ENCODE assay signal across 9 cellular contexts in genomic region chr2:232988444-232988843, GRCh38. TPM values are rescaled to one million over a fixed set of nuclear protein-coding genes. Genes with fewer than 3 reads are reported as not detected.
DNase-seq lines count a peak whose midpoint lies in the region; ATAC-seq and TF ChIP-seq lines count a peak whose summit lies in the region.
"Had no signal": no experiment of that assay in that cellular context is flagged by ENCODE, and none has a peak within 500 bp of the region (broad histone marks: within the 10 kb centered on the region; RNA-seq: fewer than 3 reads in every experiment).

No MANE protein-coding gene starts in this region.

- no peak for TF ChIP-seq CTCF in adrenal gland (IDR thresholded peaks at IDR 0.05)
- no peak for TF ChIP-seq CTCF in kidney epithelial cell (IDR thresholded peaks at IDR 0.05; ENCODE audit: insufficient read depth, low read length, poor library complexity, severe bottlenecking)
- TF ChIP-seq CTCF in uterus (IDR thresholded peaks at IDR 0.05): no peak
- TF ChIP-seq CTCF in GM10266 (IDR thresholded peaks at IDR 0.05; ENCODE audit: control insufficient read depth, insufficient read depth, low read depth, missing control alignments): no peak

- intact Hi-C loops in adrenal gland (cut with DNase I) (no loop called here), uterus (cut with DNase I; ENCODE audit: low total_unique reads) (no loop called here)

- H3K9me3 ChIP-seq in adrenal gland (replicated peaks in 1 of 3) (no peaks in the 10 kb centered on the region), uterus (no peaks in the 10 kb centered on the region)

- H3K27ac ChIP-seq in adrenal gland: peak overlapping the region in 4 of 5 donors; percentile 28 to 86 (median 70)
- peak overlapping the region; percentile 4 to 64 for H3K27ac ChIP-seq in uterus

- H3K36me3 ChIP-seq in adrenal gland (replicated peaks in 1 of 2): no peaks in the 10 kb centered on the region
- no peaks in the 10 kb centered on the region for H3K36me3 ChIP-seq in kidney epithelial cell (ENCODE audit: control insufficient read depth, insufficient read depth, low read length)
- H3K36me3 ChIP-seq in uterus: no peaks in the 10 kb centered on the region

- DNase-seq in stimulated activated CD4-positive, alpha-beta T cell treated with anti-CD3 and anti-CD28 coated beads, Interleukin-15, amount 100 ng/mL, for 24 hours: peak; percentile 23
- DNase-seq in stimulated activated CD4-positive, alpha-beta T cell treated with anti-CD3 and anti-CD28 coated beads, Interleukin-4, amount 100 ng/mL, for 1 hour: no peak
- DNase-seq in adrenal gland (peak; percentile 84 to 96 (median 95)), kidney epithelial cell (ENCODE audit: low read depth) (peak; percentile 95), uterus (peak; percentile 60 to 69), GM10266 (ENCODE audit: extremely low spot score) (no peak), NK-92 (lab: John Stamatoyannopoulos, UW; ENCODE audit: unreplicated experiment) (no peak)
- DNase-seq: activated B cell treated with CpG ODN at 0.5 μM for 24 hours had no signal

- TF ChIP-seq POLR2A in adrenal gland (IDR thresholded peaks at IDR 0.05): peak in 1 of 2 donors; percentile 58
- TF ChIP-seq POLR2A in uterus (IDR thresholded peaks at IDR 0.05): no peak

- H3K4me1 ChIP-seq in adrenal gland (replicated peaks in 1 of 2) (peaks cover 0 to 9% of the 10 kb centered on the region in 2 donors), uterus (peaks cover 0 to 7% of the 10 kb centered on the region in 2 donors)

- no peak overlapping the region for H3K4me3 ChIP-seq in adrenal gland
- no peak overlapping the region for H3K4me3 ChIP-seq in kidney epithelial cell (ENCODE audit: low read depth, low read length)
- H3K4me3 ChIP-seq in uterus: no peak overlapping the region

- 18 to 27% (median 26%) methylated on average over 4 to 5 of the region's 5 CpGs for whole genome bisulfite sequencing in adrenal gland, 4 donors

- ATAC-seq in GM19455 (IDR thresholded peaks at IDR 0.05; ENCODE audit: unreplicated experiment): no peak

- H3K27me3 ChIP-seq in adrenal gland (no peaks in the 10 kb centered on the region), kidney epithelial cell (ENCODE audit: control insufficient read depth, insufficient read depth, low read length) (no peaks in the 10 kb centered on the region), uterus (no peaks in the 10 kb centered on the region)

RNA-seq across cellular contexts. Expression of gene NGEF, which starts 24.6 kb away (rescaled TPM):
- total RNA-seq in adrenal gland (100 to 1,000 TPM in 1 of 8 donors, 10 to 100 TPM in 7; 32.0 to 258 (median 46.1) TPM), kidney epithelial cell (2.5 and 3.6 TPM in 2 replicates), uterus (10 to 100 TPM in 1 of 4 donors, 1 to 10 TPM in 2, under 1 TPM in 1; 0.29 to 18.4 (median 5.2) TPM)
- polyA plus RNA-seq in adrenal gland: 100 to 1,000 TPM in 1 of 3 donors, 10 to 100 TPM in 2; 10.1 to 467 (median 28.5) TPM
- total RNA-seq: activated B cell treated with CpG ODN at 0.5 μM for 24 hours had no signal

RNA-seq across cellular contexts. Expression of gene NEU2, which starts 44.0 kb away (rescaled TPM):
- total RNA-seq in adrenal gland (not detected), kidney epithelial cell (not detected in 2 replicates), uterus (not detected)
- polyA plus RNA-seq in adrenal gland: not detected
- total RNA-seq: activated B cell treated with CpG ODN at 0.5 μM for 24 hours had no signal

Comparison
In these comparisons a context has a peak if more than half of its experiments do, and no peak if none do; other contexts are left out.
1. DNase-seq: peak in stimulated activated CD4-positive, alpha-beta T cell treated with anti-CD3 and anti-CD28 coated beads, Interleukin-15, amount 100 ng/mL, for 24 hours (single experiment), adrenal gland (7 of 7), kidney epithelial cell (single experiment) and uterus (2 of 2); none in stimulated activated CD4-positive, alpha-beta T cell treated with anti-CD3 and anti-CD28 coated beads, Interleukin-4, amount 100 ng/mL, for 1 hour (single experiment), GM10266 (single experiment) and NK-92 (single experiment).